In the genomic region with DNA sequence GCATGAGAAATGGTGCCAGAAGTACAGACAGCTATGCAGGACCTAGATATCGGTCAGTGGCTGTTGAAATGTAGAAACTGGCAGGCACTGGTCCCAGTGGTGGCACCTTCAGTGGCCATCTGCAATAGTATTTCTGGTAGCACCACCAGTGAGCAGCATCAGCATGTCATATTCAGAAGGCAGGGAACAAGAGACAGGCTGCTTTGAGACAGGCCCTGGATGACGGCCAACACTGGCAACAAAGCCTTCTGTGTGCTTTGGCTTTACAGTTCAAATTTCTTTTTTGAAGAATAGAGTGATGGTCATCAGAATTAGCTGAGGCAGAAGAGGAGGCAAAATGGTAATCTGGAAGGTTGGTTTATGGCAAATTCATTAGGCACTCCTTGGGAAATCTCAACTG, we compare ENCODE assay signal across 17 cellular contexts.
A peak's percentile ranks its signal among the peaks of the same experiment; 100 is the strongest.
DNase-seq lines count a peak whose midpoint lies in the region; TF ChIP-seq lines count a peak whose summit lies in the region.
"Had no signal": no experiment of that assay in that cellular context is flagged by ENCODE, and none has a peak within 500 bp of the region (broad histone marks: within the 10 kb centered on the region; RNA-seq: fewer than 3 reads in every experiment).

No MANE protein-coding gene starts in this region.

- H3K27ac ChIP-seq in substantia nigra (ENCODE audit: low read depth, low read length, poor library complexity, severe bottlenecking) (peak overlapping the region; percentile 82), Peyer's patch (no peak overlapping the region)
- H3K27ac ChIP-seq: 22Rv1, heart left ventricle, neutrophil, tibial artery had no signal

- H3K4me3 ChIP-seq in Peyer's patch, result no peak overlapping the region
- H3K4me3 ChIP-seq: heart left ventricle, lung, tibial artery had no signal

- H3K36me3 ChIP-seq in Peyer's patch, result no peaks in the 10 kb centered on the region
- H3K36me3 ChIP-seq: heart left ventricle, neutrophil, tibial artery had no signal

- no peaks in the 10 kb centered on the region for H3K27me3 ChIP-seq in Peyer's patch
- H3K27me3 ChIP-seq: heart left ventricle, neutrophil, tibial artery had no signal

- no peak for TF ChIP-seq CTCF in Peyer's patch (IDR thresholded peaks at IDR 0.05)

- peak; percentile 53 for DNase-seq in DMS 273 (lab: John Stamatoyannopoulos, UW; ENCODE audit: unreplicated experiment)
- DNase-seq in DMS 273 treated with DMSO at 0.1 percent for 48 hours (lab: John Stamatoyannopoulos, UW), result no peak
- DNase-seq in NCI-H748 (lab: John Stamatoyannopoulos, UW; ENCODE audit: unreplicated experiment), result peak; percentile 87
- peak; percentile 95 for DNase-seq in globus pallidus (ENCODE audit: low spot score)
- DNase-seq in substantia nigra (lab: John Stamatoyannopoulos, UW), result peak in 48 of 49 donors; percentile 6 to 88 (median 72)
- DNase-seq in dermis blood vessel endothelial cell, result no peak
- DNase-seq in Peyer's patch, result no peak
- DNase-seq in activated CD4-positive, alpha-beta T cell treated with anti-CD3 and anti-CD28 coated beads, Interleukin-2, amount 50 U/mL, for 1 hour, result no peak
- DNase-seq: activated CD4-positive, alpha-beta memory T cell treated with anti-CD3 and anti-CD28 coated beads, Interleukin-2, amount 10 ng/mL, durations not matched to agents 7 days and 5 days; Caco-2; stimulated activated CD4-positive, alpha-beta T cell treated with anti-CD3 and anti-CD28 coated beads, Interleukin-12 subunit alpha, Interleukin-12 subunit beta, amount 100 ng/mL, for 4 hours; T-helper 2 cell; tibial artery had no signal

- H3K9me3 ChIP-seq in Peyer's patch, result no peaks in the 10 kb centered on the region
- H3K9me3 ChIP-seq: Caco-2, heart left ventricle, neutrophil, tibial artery had no signal

- TF ChIP-seq POLR2A in Peyer's patch (IDR thresholded peaks at IDR 0.05), result no peak

- no peaks in the 10 kb centered on the region for H3K4me1 ChIP-seq in Peyer's patch
- H3K4me1 ChIP-seq: Caco-2, heart left ventricle, tibial artery had no signal

Comparison
In these comparisons a context has a peak if more than half of its experiments do, and no peak if none do; other contexts are left out.
1. DNase-seq: peak in DMS 273 (single experiment), NCI-H748 (single experiment), globus pallidus (single experiment) and substantia nigra (48 of 49); none in DMS 273 treated with DMSO at 0.1 percent for 48 hours (single experiment), dermis blood vessel endothelial cell (single experiment), Peyer's patch (0 of 3) and activated CD4-positive, alpha-beta T cell treated with anti-CD3 and anti-CD28 coated beads, Interleukin-2, amount 50 U/mL, for 1 hour (single experiment).